In the genomic region with DNA sequence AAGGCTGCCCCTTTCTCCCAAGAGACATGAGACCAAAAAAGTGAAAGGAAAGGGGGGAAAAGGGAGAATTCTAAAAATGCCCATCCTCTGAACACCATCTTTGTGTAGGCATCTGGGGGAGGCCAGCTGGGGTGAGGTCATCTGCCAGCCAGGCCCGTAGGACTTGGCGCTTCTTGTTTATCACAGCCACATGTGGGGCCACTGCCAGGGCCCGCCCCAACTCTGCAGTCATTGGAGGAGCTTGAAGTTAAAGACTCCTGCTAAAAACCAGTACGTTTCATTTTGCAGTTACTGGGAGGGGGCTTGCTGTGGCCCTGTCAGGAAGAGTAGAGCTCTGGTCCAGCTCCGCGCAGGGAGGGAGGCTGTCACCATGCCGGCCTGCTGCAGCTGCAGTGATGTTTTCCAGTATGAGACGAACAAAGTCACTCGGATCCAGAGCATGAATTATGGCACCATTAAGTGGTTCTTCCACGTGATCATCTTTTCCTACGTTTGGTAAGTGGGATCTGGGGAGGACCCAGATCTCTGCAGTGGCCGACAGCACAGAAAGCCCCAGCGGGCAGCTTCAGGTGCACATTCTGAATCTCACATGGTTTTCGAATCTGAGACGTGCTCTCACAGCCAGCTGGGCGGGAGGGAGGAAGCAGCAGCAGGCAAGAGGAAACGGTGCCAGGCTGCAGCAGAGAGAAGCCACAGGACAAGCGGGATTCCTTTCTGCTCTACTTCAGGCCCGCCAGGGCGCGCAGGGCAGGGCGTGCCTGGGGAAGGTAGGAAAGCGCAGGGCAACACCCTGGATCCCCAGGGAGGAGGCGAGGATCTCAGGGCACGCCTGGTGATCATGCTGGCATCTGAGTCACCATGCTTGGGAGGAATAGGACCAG, we compare ENCODE assay signal across 8 cellular contexts. TPM values are rescaled to one million over a fixed set of nuclear protein-coding genes. Genes with fewer than 3 reads are reported as not detected.
DNase-seq lines count a peak whose midpoint lies in the region; ATAC-seq, FAIRE-seq and TF ChIP-seq lines count a peak whose summit lies in the region.

Gene P2RX7, plus strand, starts transcription at position 276 of the 881 bp plus-strand sequence. Its CDS starts 95 bp downstream, at position 371.

- H3K27me3 ChIP-seq in HUES6 (ENCODE audit: control insufficient read depth, insufficient read depth, low read length) (no peaks in the 10 kb centered on the region), PC-9 (ENCODE audit: insufficient read depth, low read depth) (no peaks in the 10 kb centered on the region), upper lobe of left lung (no peaks in the 10 kb centered on the region)

- peak within 1 kb of the TSS; percentile 99 for H3K27ac Mint-ChIP-seq in activated naive CD4-positive, alpha-beta T cell treated with anti-CD3 and anti-CD28 coated beads, Interleukin-2, amount 10 ng/mL, durations not matched to agents 7 days and 5 days
- peak within 1 kb of the TSS; percentile 62 for H3K27ac Mint-ChIP-seq in nephron progenitor cell

- H3F3A ChIP-seq in PC-9 (ENCODE audit: insufficient read depth, low read depth): peaks cover 12% of the 10 kb centered on the region

- ATAC-seq in upper lobe of left lung (ENCODE audit: low FRiP score in 2 of 2): peak; percentile 78 to 83
- ATAC-seq in HG03457 (IDR thresholded peaks at IDR 0.05; ENCODE audit: unreplicated experiment): no peak

- peaks cover 74% of the 10 kb centered on the region for H3K4me1 Mint-ChIP-seq in activated naive CD4-positive, alpha-beta T cell treated with anti-CD3 and anti-CD28 coated beads, Interleukin-2, amount 10 ng/mL, durations not matched to agents 7 days and 5 days
- peaks cover 35% of the 10 kb centered on the region for H3K4me1 Mint-ChIP-seq in nephron progenitor cell

- H3K4me3 ChIP-seq in HUES6 (ENCODE audit: low read depth, low read length) (peak within 1 kb of the TSS; percentile 55), PC-9 (peak within 1 kb of the TSS; percentile 34; the same call in 1 of the 2 replicates), upper lobe of left lung (peak within 1 kb of the TSS; percentile 47 to 60 (median 54))

- DNase-seq in G401 (ENCODE audit: low spot score) (peak; percentile 92), PC-9 (peak; percentile 90 to 91), frontal cortex (ENCODE audit: low spot score in 2 of 2) (peak; percentile 63 to 72), nephron progenitor cell (peak; percentile 34), upper lobe of left lung (peak; percentile 86 to 88)
- DNase-seq in activated naive CD4-positive, alpha-beta T cell treated with anti-CD3 and anti-CD28 coated beads, Interleukin-2, amount 10 ng/mL, durations not matched to agents 7 days and 5 days: peak; percentile 74

- H3K79me2 ChIP-seq in PC-9 (ENCODE audit: low read depth): no peaks in the 10 kb centered on the region

- TF ChIP-seq CTCF in PC-9 (conservative IDR thresholded peaks at IDR 0.05) (no peak), nephron progenitor cell (IDR thresholded peaks at IDR 0.05) (no peak), upper lobe of left lung (IDR thresholded peaks at IDR 0.05) (peak in 2 of 6 experiments; percentile 18 to 28)

- H3K4me3 Mint-ChIP-seq in activated naive CD4-positive, alpha-beta T cell treated with anti-CD3 and anti-CD28 coated beads, Interleukin-2, amount 10 ng/mL, durations not matched to agents 7 days and 5 days: peak within 1 kb of the TSS; percentile 90
- H3K4me3 Mint-ChIP-seq in nephron progenitor cell: peak within 1 kb of the TSS; percentile 72

- peaks cover 5% of the 10 kb centered on the region for H3K9me3 Mint-ChIP-seq in activated naive CD4-positive, alpha-beta T cell treated with anti-CD3 and anti-CD28 coated beads, Interleukin-2, amount 10 ng/mL, durations not matched to agents 7 days and 5 days
- H3K9me3 Mint-ChIP-seq in nephron progenitor cell: no peaks in the 10 kb centered on the region

- POLR2A ChIA-PET in PC-9 (lab: Charles Lee; ENCODE audit: unreplicated experiment): interaction anchor here (0.7 kb wide), 1 partner anchor 97 kb away, joined by 4 read pairs; no protein-coding TSS in a partner anchor

- H3K36me3 Mint-ChIP-seq in activated naive CD4-positive, alpha-beta T cell treated with anti-CD3 and anti-CD28 coated beads, Interleukin-2, amount 10 ng/mL, durations not matched to agents 7 days and 5 days: peaks cover 29% of the 10 kb centered on the region
- H3K36me3 Mint-ChIP-seq in nephron progenitor cell (ENCODE audit: low read depth): no peaks in the 10 kb centered on the region

- H3K36me3 ChIP-seq in HUES6 (ENCODE audit: control insufficient read depth, insufficient read depth, low read length): no peaks in the 10 kb centered on the region
- H3K36me3 ChIP-seq in PC-9 (ENCODE audit: low read depth): no peaks in the 10 kb centered on the region
- no peaks in the 10 kb centered on the region for H3K36me3 ChIP-seq in upper lobe of left lung

- H3K9ac ChIP-seq in HUES6 (ENCODE audit: low read length): no peak within 1 kb of the TSS

- H3K9me3 ChIP-seq in HUES6 (ENCODE audit: control insufficient read depth, insufficient read depth, low read depth, low read length): no peaks in the 10 kb centered on the region; the same call in 1 of the 2 replicates
- H3K9me3 ChIP-seq in PC-9 (ENCODE audit: insufficient read depth, low read depth): no peaks in the 10 kb centered on the region
- no peaks in the 10 kb centered on the region for H3K9me3 ChIP-seq in upper lobe of left lung

- H3K27me3 Mint-ChIP-seq in activated naive CD4-positive, alpha-beta T cell treated with anti-CD3 and anti-CD28 coated beads, Interleukin-2, amount 10 ng/mL, durations not matched to agents 7 days and 5 days: no peaks in the 10 kb centered on the region
- H3K27me3 Mint-ChIP-seq in nephron progenitor cell (ENCODE audit: low read depth, poor library complexity): peaks cover 22% of the 10 kb centered on the region

- intact Hi-C loops in PC-9 (cut with micrococcal nuclease; ENCODE audit: unreplicated experiment): loop anchor here (1.0 kb wide), 2 partner anchors 77 to 94 kb away; partner anchors contain the start of gene P2RX4

- BruUV-seq in PC-9 (replicated peaks; lab: Mats Ljungman, UMichigan): no TSS peak

- H3K4me1 ChIP-seq in HUES6 (ENCODE audit: control insufficient read depth, insufficient read depth, low read length) (peaks cover 7% of the 10 kb centered on the region), PC-9 (replicated peaks; ENCODE audit: insufficient read depth) (peaks cover 22% of the 10 kb centered on the region), upper lobe of left lung (peaks cover 35 to 50% (median 46%) of the 10 kb centered on the region in 4 donors)

- H3K4me2 ChIP-seq in PC-9: peak within 1 kb of the TSS; percentile 69

- TF ChIP-seq EP300 in upper lobe of left lung (IDR thresholded peaks at IDR 0.05): no peak

- 4 to 8% methylated on average over 10 to 24 of the region's 25 CpGs for WGBS in upper lobe of left lung, 2 donors

- CTCF ChIA-PET in PC-9 (lab: Charles Lee): no interaction called here
- CTCF ChIA-PET in activated naive CD4-positive, alpha-beta T cell treated with anti-CD3 and anti-CD28 coated beads, Interleukin-2, amount 10 ng/mL, durations not matched to agents 7 days and 5 days (lab: Charles Lee): interaction anchor here (1.0 to 1.2 kb wide), 2 partner anchors 92 to 97 kb away, joined by 3 to 4 read pairs; no protein-coding TSS in a partner anchor

- no peaks in the 10 kb centered on the region for H4K20me1 ChIP-seq in PC-9 (ENCODE audit: insufficient read depth)

- in situ Hi-C loops in G401 (cut with HindIII; ENCODE audit: low sequenced_read_pairs): no loop called here

- H3K27ac ChIP-seq in HUES6 (ENCODE audit: low read depth, low read length) (no peak within 1 kb of the TSS), PC-9 (peak within 1 kb of the TSS; percentile 53), upper lobe of left lung (peak within 1 kb of the TSS; percentile 75 to 81 (median 80))

- no peak within 1 kb of the TSS for H2AFZ ChIP-seq in PC-9

- peak in 2 of 4 donors; percentile 33 to 67 for TF ChIP-seq POLR2A in upper lobe of left lung (IDR thresholded peaks at IDR 0.05)

- FAIRE-seq in frontal cortex (lab: Jason Lieb, UNC): peak; percentile 40

- H3K9me2 ChIP-seq in PC-9 (ENCODE audit: insufficient read depth): no peaks in the 10 kb centered on the region

RNA-seq across cellular contexts. Expression of gene P2RX7, which starts in this region (rescaled TPM):
- not detected in 2 replicates for total RNA-seq in G401 (2014; rRNA removed; shearing (Covaris generic))
- 2.2 and 3.2 TPM in 2 replicates for total RNA-seq in PC-9 (2021)
- total RNA-seq in frontal cortex: 1.2 TPM
- total RNA-seq in upper lobe of left lung: 10 to 100 TPM in 4 of 6 donors, 1 to 10 TPM in 2; 8.2 to 37.1 (median 15.4) TPM

Comparison
In these comparisons a context has a peak if more than half of its experiments do, and no peak if none do; other contexts are left out.
1. Peak in DNase-seq in G401; RNA of the gene not detected or under 1 TPM.
2. DNase-seq: peak in every context shown above with its lines; median percentile 92 in G401; 90 in PC-9; 87 in upper lobe of left lung; 74 in activated naive CD4-positive, alpha-beta T cell treated with anti-CD3 and anti-CD28 coated beads, Interleukin-2, amount 10 ng/mL, durations not matched to agents 7 days and 5 days; 68 in frontal cortex; 34 in nephron progenitor cell.